1 cellular context compared by ENCODE assay signal in genomic region chr7:93944673-93945072, GRCh38.
TF ChIP-seq lines count a peak whose summit lies in the region.

No MANE protein-coding gene starts in this region.

TF ChIP-seq in HepG2, 621 proteins besides CTCF, POLR2A, EP300 and RAD21:
- TF ChIP-seq ZMAT3 (CRISPR knock-in tag; conservative IDR thresholded peaks at IDR 0.05): no peak
- no peak for TF ChIP-seq ZNF530 (CRISPR knock-in tag; IDR thresholded peaks at IDR 0.05; ENCODE audit: low read depth)
- no peak for TF ChIP-seq SP2 (CRISPR knock-in tag; IDR thresholded peaks at IDR 0.05)
- TF ChIP-seq RXRA (CRISPR knock-in tag; IDR thresholded peaks at IDR 0.05): no peak
- no peak for TF ChIP-seq IRF9 (CRISPR knock-in tag; IDR thresholded peaks at IDR 0.05; ENCODE audit: borderline replicate concordance)
- no peak for TF ChIP-seq ELF3 (CRISPR knock-in tag; IDR thresholded peaks at IDR 0.05)
- no peak for TF ChIP-seq TEAD3 (CRISPR knock-in tag; optimal IDR thresholded peaks at IDR 0.05; ENCODE audit: borderline replicate concordance)
- no peak for TF ChIP-seq ZNF644 (CRISPR knock-in tag; IDR thresholded peaks at IDR 0.05; ENCODE audit: low read depth)
- TF ChIP-seq JUN (CRISPR knock-in tag; IDR thresholded peaks at IDR 0.05): no peak
- no peak for TF ChIP-seq WIZ (CRISPR knock-in tag; IDR thresholded peaks at IDR 0.05)
- TF ChIP-seq ZNF740 (CRISPR knock-in tag; IDR thresholded peaks at IDR 0.05): no peak
- TF ChIP-seq SOX13 (IDR thresholded peaks at IDR 0.05): no peak
- TF ChIP-seq SOX13 (CRISPR knock-in tag; conservative IDR thresholded peaks at IDR 0.05 in 1 of 2, IDR thresholded peaks at IDR 0.05 in 1 of 2): no peak
- no peak for TF ChIP-seq HES4 (CRISPR knock-in tag; IDR thresholded peaks at IDR 0.05; ENCODE audit: borderline replicate concordance)
- TF ChIP-seq DMTF1 (CRISPR knock-in tag; IDR thresholded peaks at IDR 0.05): no peak
- no peak for TF ChIP-seq ZNF549 (CRISPR knock-in tag; IDR thresholded peaks at IDR 0.05)
TF ChIP-seq in HepG2: peak in this region for 0.
